In genomic region chr18:23529597-23529996, GRCh38 we compare ENCODE assay signal across 1 cellular context.
TF ChIP-seq lines count a peak whose summit lies in the region.

No MANE protein-coding gene starts in this region.

TF ChIP-seq in K562, 482 proteins besides CTCF, POLR2A, EP300 and RAD21 (continued from another document and continues in another):
- TF ChIP-seq, protein P1, sequence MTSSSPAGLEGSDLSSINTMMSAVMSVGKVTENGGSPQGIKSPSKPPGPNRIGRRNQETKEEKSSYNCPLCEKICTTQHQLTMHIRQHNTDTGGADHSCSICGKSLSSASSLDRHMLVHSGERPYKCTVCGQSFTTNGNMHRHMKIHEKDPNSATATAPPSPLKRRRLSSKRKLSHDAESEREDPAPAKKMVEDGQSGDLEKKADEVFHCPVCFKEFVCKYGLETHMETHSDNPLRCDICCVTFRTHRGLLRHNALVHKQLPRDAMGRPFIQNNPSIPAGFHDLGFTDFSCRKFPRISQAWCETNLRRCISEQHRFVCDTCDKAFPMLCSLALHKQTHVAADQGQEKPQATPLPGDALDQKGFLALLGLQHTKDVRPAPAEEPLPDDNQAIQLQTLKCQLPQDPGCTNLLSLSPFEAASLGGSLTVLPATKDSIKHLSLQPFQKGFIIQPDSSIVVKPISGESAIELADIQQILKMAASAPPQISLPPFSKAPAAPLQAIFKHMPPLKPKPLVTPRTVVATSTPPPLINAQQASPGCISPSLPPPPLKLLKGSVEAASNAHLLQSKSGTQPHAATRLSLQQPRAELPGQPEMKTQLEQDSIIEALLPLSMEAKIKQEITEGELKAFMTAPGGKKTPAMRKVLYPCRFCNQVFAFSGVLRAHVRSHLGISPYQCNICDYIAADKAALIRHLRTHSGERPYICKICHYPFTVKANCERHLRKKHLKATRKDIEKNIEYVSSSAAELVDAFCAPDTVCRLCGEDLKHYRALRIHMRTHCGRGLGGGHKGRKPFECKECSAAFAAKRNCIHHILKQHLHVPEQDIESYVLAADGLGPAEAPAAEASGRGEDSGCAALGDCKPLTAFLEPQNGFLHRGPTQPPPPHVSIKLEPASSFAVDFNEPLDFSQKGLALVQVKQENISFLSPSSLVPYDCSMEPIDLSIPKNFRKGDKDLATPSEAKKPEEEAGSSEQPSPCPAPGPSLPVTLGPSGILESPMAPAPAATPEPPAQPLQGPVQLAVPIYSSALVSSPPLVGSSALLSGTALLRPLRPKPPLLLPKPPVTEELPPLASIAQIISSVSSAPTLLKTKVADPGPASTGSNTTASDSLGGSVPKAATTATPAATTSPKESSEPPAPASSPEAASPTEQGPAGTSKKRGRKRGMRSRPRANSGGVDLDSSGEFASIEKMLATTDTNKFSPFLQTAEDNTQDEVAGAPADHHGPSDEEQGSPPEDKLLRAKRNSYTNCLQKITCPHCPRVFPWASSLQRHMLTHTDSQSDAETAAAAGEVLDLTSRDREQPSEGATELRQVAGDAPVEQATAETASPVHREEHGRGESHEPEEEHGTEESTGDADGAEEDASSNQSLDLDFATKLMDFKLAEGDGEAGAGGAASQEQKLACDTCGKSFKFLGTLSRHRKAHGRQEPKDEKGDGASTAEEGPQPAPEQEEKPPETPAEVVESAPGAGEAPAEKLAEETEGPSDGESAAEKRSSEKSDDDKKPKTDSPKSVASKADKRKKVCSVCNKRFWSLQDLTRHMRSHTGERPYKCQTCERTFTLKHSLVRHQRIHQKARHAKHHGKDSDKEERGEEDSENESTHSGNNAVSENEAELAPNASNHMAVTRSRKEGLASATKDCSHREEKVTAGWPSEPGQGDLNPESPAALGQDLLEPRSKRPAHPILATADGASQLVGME (CRISPR knock-in tag; IDR thresholded peaks at IDR 0.05) = no peak
- TF ChIP-seq, protein P2, sequence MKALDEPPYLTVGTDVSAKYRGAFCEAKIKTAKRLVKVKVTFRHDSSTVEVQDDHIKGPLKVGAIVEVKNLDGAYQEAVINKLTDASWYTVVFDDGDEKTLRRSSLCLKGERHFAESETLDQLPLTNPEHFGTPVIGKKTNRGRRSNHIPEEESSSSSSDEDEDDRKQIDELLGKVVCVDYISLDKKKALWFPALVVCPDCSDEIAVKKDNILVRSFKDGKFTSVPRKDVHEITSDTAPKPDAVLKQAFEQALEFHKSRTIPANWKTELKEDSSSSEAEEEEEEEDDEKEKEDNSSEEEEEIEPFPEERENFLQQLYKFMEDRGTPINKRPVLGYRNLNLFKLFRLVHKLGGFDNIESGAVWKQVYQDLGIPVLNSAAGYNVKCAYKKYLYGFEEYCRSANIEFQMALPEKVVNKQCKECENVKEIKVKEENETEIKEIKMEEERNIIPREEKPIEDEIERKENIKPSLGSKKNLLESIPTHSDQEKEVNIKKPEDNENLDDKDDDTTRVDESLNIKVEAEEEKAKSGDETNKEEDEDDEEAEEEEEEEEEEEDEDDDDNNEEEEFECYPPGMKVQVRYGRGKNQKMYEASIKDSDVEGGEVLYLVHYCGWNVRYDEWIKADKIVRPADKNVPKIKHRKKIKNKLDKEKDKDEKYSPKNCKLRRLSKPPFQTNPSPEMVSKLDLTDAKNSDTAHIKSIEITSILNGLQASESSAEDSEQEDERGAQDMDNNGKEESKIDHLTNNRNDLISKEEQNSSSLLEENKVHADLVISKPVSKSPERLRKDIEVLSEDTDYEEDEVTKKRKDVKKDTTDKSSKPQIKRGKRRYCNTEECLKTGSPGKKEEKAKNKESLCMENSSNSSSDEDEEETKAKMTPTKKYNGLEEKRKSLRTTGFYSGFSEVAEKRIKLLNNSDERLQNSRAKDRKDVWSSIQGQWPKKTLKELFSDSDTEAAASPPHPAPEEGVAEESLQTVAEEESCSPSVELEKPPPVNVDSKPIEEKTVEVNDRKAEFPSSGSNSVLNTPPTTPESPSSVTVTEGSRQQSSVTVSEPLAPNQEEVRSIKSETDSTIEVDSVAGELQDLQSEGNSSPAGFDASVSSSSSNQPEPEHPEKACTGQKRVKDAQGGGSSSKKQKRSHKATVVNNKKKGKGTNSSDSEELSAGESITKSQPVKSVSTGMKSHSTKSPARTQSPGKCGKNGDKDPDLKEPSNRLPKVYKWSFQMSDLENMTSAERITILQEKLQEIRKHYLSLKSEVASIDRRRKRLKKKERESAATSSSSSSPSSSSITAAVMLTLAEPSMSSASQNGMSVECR (CRISPR knock-in tag; IDR thresholded peaks at IDR 0.05) = no peak
- TF ChIP-seq ETV1 (tag; conservative IDR thresholded peaks at IDR 0.05; ENCODE audit: low read depth) (0 out of 2 replicates have a peak, but pooled peaks have one; percentile 10), TRIM24 (IDR thresholded peaks at IDR 0.05) (0 out of 4 replicates have a peak, but pooled peaks of 1 of the 2 experiments have one; percentile 19), THRA (IDR thresholded peaks at IDR 0.05) (no peak), PKNOX1 (IDR thresholded peaks at IDR 0.05) (peak; percentile 72), DLX4 (CRISPR knock-in tag; IDR thresholded peaks at IDR 0.05) (no peak), ZNF76 (CRISPR knock-in tag; IDR thresholded peaks at IDR 0.05; ENCODE audit: borderline replicate concordance) (no peak), MTA1 (IDR thresholded peaks at IDR 0.05; ENCODE audit: borderline replicate concordance) (0 out of 2 replicates have a peak, but pooled peaks have one; percentile 33), NFRKB (IDR thresholded peaks at IDR 0.05; ENCODE audit: low read depth) (no peak), CHD1 (IDR thresholded peaks at IDR 0.05; ENCODE audit: low read length) (no peak), ZNF408 (CRISPR knock-in tag; IDR thresholded peaks at IDR 0.05; ENCODE audit: low read depth) (no peak), JUND (IDR thresholded peaks at IDR 0.05; ENCODE audit: borderline replicate concordance, low read depth, low read length) (peak; percentile 96), JUND (tag; IDR thresholded peaks at IDR 0.05; ENCODE audit: borderline replicate concordance, low read depth, low read length) (peak; percentile 98), RUNX1 (IDR thresholded peaks at IDR 0.05; ENCODE audit: low read depth) (no peak), ARID1B (IDR thresholded peaks at IDR 0.05) (peak; percentile 76), SMARCA4 (IDR thresholded peaks at IDR 0.05) (peak; percentile 86), TEAD4 (IDR thresholded peaks at IDR 0.05; ENCODE audit: low read length) (0 out of 2 replicates have a peak, but pooled peaks have one; percentile 23), TEAD4 (CRISPR knock-in tag; IDR thresholded peaks at IDR 0.05; ENCODE audit: borderline replicate concordance) (no peak), ZNF609 (CRISPR knock-in tag; IDR thresholded peaks at IDR 0.05; ENCODE audit: borderline replicate concordance) (no peak), CHD4 (IDR thresholded peaks at IDR 0.05; ENCODE audit: insufficient read depth, insufficient replicate concordance, low read depth, low read length, poor library complexity, severe bottlenecking) (no peak), TAL1 (IDR thresholded peaks at IDR 0.05) (no peak), KDM1A (IDR thresholded peaks at IDR 0.05) (no peak), NCOA6 (IDR thresholded peaks at IDR 0.05) (no peak), THRB (CRISPR knock-in tag; conservative IDR thresholded peaks at IDR 0.05) (no peak)
- TF ChIP-seq, protein P3, sequence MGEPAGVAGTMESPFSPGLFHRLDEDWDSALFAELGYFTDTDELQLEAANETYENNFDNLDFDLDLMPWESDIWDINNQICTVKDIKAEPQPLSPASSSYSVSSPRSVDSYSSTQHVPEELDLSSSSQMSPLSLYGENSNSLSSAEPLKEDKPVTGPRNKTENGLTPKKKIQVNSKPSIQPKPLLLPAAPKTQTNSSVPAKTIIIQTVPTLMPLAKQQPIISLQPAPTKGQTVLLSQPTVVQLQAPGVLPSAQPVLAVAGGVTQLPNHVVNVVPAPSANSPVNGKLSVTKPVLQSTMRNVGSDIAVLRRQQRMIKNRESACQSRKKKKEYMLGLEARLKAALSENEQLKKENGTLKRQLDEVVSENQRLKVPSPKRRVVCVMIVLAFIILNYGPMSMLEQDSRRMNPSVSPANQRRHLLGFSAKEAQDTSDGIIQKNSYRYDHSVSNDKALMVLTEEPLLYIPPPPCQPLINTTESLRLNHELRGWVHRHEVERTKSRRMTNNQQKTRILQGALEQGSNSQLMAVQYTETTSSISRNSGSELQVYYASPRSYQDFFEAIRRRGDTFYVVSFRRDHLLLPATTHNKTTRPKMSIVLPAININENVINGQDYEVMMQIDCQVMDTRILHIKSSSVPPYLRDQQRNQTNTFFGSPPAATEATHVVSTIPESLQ (CRISPR knock-in tag; IDR thresholded peaks at IDR 0.05) = 0 out of 2 replicates have a peak, but pooled peaks have one; percentile 17
- TF ChIP-seq, protein P4, sequence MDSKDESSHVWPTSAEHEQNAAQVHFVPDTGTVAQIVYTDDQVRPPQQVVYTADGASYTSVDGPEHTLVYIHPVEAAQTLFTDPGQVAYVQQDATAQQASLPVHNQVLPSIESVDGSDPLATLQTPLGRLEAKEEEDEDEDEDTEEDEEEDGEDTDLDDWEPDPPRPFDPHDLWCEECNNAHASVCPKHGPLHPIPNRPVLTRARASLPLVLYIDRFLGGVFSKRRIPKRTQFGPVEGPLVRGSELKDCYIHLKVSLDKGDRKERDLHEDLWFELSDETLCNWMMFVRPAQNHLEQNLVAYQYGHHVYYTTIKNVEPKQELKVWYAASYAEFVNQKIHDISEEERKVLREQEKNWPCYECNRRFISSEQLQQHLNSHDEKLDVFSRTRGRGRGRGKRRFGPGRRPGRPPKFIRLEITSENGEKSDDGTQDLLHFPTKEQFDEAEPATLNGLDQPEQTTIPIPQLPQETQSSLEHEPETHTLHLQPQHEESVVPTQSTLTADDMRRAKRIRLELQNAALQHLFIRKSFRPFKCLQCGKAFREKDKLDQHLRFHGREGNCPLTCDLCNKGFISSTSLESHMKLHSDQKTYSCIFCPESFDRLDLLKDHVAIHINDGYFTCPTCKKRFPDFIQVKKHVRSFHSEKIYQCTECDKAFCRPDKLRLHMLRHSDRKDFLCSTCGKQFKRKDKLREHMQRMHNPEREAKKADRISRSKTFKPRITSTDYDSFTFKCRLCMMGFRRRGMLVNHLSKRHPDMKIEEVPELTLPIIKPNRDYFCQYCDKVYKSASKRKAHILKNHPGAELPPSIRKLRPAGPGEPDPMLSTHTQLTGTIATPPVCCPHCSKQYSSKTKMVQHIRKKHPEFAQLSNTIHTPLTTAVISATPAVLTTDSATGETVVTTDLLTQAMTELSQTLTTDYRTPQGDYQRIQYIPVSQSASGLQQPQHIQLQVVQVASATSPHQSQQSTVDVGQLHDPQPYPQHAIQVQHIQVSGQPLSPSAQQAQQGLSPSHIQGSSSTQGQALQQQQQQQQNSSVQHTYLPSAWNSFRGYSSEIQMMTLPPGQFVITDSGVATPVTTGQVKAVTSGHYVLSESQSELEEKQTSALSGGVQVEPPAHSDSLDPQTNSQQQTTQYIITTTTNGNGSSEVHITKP (IDR thresholded peaks at IDR 0.05; ENCODE audit: partially characterized antibody) = peak; percentile 7
